Comparison of ENCODE assay signal across 1 cellular context in the genomic region with DNA sequence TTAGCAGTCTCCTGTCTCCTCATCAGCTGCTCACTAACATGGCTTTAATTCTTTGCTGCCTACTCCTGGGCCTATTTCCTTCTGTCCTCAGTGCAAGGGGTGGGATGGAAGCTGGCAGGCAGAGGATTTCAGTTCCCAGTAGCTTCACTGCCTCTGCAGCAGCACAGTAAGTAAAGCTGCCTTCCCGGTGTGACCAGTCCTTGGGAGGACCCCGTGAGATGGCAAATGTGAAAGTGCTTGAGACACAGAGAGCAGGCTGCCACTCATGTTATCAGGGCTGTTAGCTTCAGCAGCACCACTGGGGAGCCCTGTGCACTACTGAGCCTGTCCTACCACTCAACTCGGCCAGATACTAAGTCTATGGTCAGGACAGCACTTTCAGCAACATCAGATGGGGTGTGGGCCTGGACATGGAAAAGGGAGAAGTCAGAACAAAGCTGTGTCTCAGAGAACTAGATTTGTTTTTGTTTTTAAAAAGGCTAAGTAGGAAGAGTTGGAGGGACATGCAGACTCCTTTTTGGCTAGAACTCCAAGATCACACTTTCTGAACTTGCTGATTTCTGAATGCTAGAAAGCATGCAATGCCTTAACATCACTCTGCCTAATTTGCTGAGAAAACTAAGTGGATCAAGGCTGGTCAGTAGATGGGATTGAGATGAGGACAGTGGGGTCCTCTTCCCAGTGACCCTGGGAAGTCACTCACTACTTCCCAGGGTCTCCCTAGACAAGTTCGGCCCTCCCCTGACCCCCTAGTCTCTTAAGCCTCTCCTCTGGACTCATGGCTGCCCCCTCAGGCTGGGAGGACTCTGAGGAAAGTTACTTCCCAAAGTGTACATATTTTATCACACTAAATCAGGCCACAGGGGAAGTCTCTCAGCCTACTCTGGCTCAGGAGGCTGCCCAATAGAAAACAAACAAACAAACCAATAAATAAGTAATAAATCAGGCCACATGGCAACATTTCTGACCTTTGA.
TF ChIP-seq lines count a peak whose summit lies in the region.

No MANE protein-coding gene starts in this region.

TF ChIP-seq in HepG2, 621 proteins besides CTCF, POLR2A, EP300 and RAD21 (continued from another document and continues in another):
- TF ChIP-seq ZGPAT (CRISPR knock-in tag; IDR thresholded peaks at IDR 0.05) (0 out of 2 replicates have a peak, but pooled peaks have one; percentile 44), MIER2 (CRISPR knock-in tag; IDR thresholded peaks at IDR 0.05) (peak; percentile 51; the same call in 1 of the 2 replicates), HOXA3 (CRISPR knock-in tag; IDR thresholded peaks at IDR 0.05) (peak; percentile 52; the same call in 1 of the 2 replicates), KDM5A (IDR thresholded peaks at IDR 0.05; ENCODE audit: borderline replicate concordance, low read length) (peak; percentile 92), ZNF232 (CRISPR knock-in tag; IDR thresholded peaks at IDR 0.05; ENCODE audit: borderline replicate concordance) (no peak), NFE2 (CRISPR knock-in tag; IDR thresholded peaks at IDR 0.05) (no peak), MXD4 (CRISPR knock-in tag; IDR thresholded peaks at IDR 0.05) (no peak), HNF1B (CRISPR knock-in tag; IDR thresholded peaks at IDR 0.05) (peak; percentile 34; the same call in 1 of the 2 replicates), ZNF792 (CRISPR knock-in tag; IDR thresholded peaks at IDR 0.05) (peak; percentile 25; the same call in 1 of the 2 replicates), HDAC1 (CRISPR knock-in tag; IDR thresholded peaks at IDR 0.05) (peak; percentile 17; the same call in 1 of the 2 replicates), CREB1 (IDR thresholded peaks at IDR 0.05) (no peak), CREB1 (CRISPR knock-in tag; IDR thresholded peaks at IDR 0.05) (no peak), HMGXB4 (CRISPR knock-in tag; IDR thresholded peaks at IDR 0.05; ENCODE audit: borderline replicate concordance in 1 of 2, low read depth in 1 of 2) (peak; percentile 83 to 96), IKZF4 (CRISPR knock-in tag; IDR thresholded peaks at IDR 0.05; ENCODE audit: borderline replicate concordance, low read depth, not compliant biosample characterization) (peak; percentile 12), SP5 (CRISPR knock-in tag; IDR thresholded peaks at IDR 0.05; ENCODE audit: borderline replicate concordance, low read depth) (peak; percentile 30; the same call in 1 of the 2 replicates), ZNF781 (CRISPR knock-in tag; IDR thresholded peaks at IDR 0.05; ENCODE audit: borderline replicate concordance, not compliant biosample characterization) (peak; percentile 58), ZNF280D (CRISPR knock-in tag; IDR thresholded peaks at IDR 0.05) (no peak), ARNT (IDR thresholded peaks at IDR 0.05) (no peak), SETDB1 (CRISPR knock-in tag; IDR thresholded peaks at IDR 0.05; ENCODE audit: borderline replicate concordance) (no peak), GFI1 (CRISPR knock-in tag; IDR thresholded peaks at IDR 0.05; ENCODE audit: borderline replicate concordance) (0 out of 2 replicates have a peak, but pooled peaks have one; percentile 41), E2F2 (CRISPR knock-in tag; IDR thresholded peaks at IDR 0.05; ENCODE audit: borderline replicate concordance) (no peak), ZNF567 (CRISPR knock-in tag; IDR thresholded peaks at IDR 0.05; ENCODE audit: borderline replicate concordance) (no peak)
- TF ChIP-seq, protein P1, sequence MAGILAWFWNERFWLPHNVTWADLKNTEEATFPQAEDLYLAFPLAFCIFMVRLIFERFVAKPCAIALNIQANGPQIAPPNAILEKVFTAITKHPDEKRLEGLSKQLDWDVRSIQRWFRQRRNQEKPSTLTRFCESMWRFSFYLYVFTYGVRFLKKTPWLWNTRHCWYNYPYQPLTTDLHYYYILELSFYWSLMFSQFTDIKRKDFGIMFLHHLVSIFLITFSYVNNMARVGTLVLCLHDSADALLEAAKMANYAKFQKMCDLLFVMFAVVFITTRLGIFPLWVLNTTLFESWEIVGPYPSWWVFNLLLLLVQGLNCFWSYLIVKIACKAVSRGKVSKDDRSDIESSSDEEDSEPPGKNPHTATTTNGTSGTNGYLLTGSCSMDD (CRISPR knock-in tag; IDR thresholded peaks at IDR 0.05) = no peak
- TF ChIP-seq, protein P2, sequence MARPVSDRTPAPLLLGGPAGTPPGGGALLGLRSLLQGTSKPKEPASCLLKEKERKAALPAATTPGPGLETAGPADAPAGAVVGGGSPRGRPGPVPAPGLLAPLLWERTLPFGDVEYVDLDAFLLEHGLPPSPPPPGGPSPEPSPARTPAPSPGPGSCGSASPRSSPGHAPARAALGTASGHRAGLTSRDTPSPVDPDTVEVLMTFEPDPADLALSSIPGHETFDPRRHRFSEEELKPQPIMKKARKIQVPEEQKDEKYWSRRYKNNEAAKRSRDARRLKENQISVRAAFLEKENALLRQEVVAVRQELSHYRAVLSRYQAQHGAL (CRISPR knock-in tag; IDR thresholded peaks at IDR 0.05; ENCODE audit: not compliant biosample characterization) = no peak
- TF ChIP-seq, protein P3, sequence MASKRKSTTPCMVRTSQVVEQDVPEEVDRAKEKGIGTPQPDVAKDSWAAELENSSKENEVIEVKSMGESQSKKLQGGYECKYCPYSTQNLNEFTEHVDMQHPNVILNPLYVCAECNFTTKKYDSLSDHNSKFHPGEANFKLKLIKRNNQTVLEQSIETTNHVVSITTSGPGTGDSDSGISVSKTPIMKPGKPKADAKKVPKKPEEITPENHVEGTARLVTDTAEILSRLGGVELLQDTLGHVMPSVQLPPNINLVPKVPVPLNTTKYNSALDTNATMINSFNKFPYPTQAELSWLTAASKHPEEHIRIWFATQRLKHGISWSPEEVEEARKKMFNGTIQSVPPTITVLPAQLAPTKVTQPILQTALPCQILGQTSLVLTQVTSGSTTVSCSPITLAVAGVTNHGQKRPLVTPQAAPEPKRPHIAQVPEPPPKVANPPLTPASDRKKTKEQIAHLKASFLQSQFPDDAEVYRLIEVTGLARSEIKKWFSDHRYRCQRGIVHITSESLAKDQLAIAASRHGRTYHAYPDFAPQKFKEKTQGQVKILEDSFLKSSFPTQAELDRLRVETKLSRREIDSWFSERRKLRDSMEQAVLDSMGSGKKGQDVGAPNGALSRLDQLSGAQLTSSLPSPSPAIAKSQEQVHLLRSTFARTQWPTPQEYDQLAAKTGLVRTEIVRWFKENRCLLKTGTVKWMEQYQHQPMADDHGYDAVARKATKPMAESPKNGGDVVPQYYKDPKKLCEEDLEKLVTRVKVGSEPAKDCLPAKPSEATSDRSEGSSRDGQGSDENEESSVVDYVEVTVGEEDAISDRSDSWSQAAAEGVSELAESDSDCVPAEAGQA (IDR thresholded peaks at IDR 0.05; ENCODE audit: low read depth) = no peak
- TF ChIP-seq, protein P3 (CRISPR knock-in tag; IDR thresholded peaks at IDR 0.05; ENCODE audit: borderline replicate concordance) = no peak
